In the genomic region with DNA sequence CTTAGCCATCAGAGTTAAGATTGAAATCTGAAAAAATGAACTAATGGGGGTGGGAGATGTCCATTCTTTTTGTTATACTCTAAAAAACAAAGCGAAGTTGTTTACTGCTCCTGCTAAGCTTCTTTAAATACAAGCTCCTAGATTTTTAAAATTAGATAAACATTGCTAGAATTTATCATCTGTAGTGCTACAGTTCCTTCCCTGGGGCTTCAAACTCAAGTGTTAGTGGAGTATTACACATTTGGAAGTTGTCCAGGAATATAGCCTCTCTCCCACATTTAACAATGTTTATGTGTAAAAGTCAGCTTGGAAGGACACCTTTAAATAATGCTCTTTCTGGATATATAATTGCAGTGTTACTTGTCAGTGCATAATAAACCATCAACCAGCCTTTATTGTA, we compare ENCODE assay signal across 18 cellular contexts.
DNase-seq lines count a peak whose midpoint lies in the region; ATAC-seq and TF ChIP-seq lines count a peak whose summit lies in the region.
"Had no signal": no experiment of that assay in that cellular context is flagged by ENCODE, and none has a peak within 500 bp of the region (broad histone marks: within the 10 kb centered on the region; RNA-seq: fewer than 3 reads in every experiment).

No MANE protein-coding gene starts in this region.

- H3K36me3 ChIP-seq in urinary bladder (ENCODE audit: insufficient read depth): no peaks in the 10 kb centered on the region
- no peaks in the 10 kb centered on the region for H3K36me3 ChIP-seq in uterus

- H3K4me3 ChIP-seq in urinary bladder (ENCODE audit: low read depth, low read length) (peak overlapping the region; percentile 4), uterus (no peak overlapping the region)
- H3K4me3 ChIP-seq: GM23338, SK-N-MC had no signal

- CTCF ChIA-PET in HEK293T (lab: Yijun Ruan, JAX): no interaction called here

- TF ChIP-seq POLR2A in uterus (IDR thresholded peaks at IDR 0.05): no peak

- H3K27ac ChIP-seq in urinary bladder (ENCODE audit: low read depth) (no peak overlapping the region), uterus (no peak overlapping the region)
- H3K27ac ChIP-seq: SK-N-MC had no signal

- H3K9me3 ChIP-seq in uterus: no peaks in the 10 kb centered on the region

- no peaks in the 10 kb centered on the region for H3K27me3 ChIP-seq in uterus

- WGBS in urinary bladder: 0% methylated on average over 1 of the region's 1 CpG

- no peak for ATAC-seq in HG02852 (IDR thresholded peaks at IDR 0.05; ENCODE audit: unreplicated experiment)
- ATAC-seq: GM23338 had no signal

- DNase-seq in NCI-H2107 treated with DMSO at 0.1 percent for 48 hours (lab: John Stamatoyannopoulos, UW; ENCODE audit: unreplicated experiment) (peak; percentile 11), NCI-H2107 (lab: John Stamatoyannopoulos, UW) (no peak), NCI-H2029 (lab: John Stamatoyannopoulos, UW) (peak; percentile 3), NCI-H345 treated with DMSO at 0.1 percent for 48 hours (lab: John Stamatoyannopoulos, UW; ENCODE audit: unreplicated experiment) (peak; percentile 89), uterus (no peak), HEK293T (ENCODE audit: extremely low spot score) (no peak)
- DNase-seq: 8988T, GF-D8, HCEC 1CT, KG1, NCI-H1930, NCI-H446 treated with DMSO at 0.1 percent for 48 hours, NCI-H774, SHP77 had no signal

- H3K4me1 ChIP-seq in urinary bladder (ENCODE audit: insufficient read depth): no peaks in the 10 kb centered on the region
- no peaks in the 10 kb centered on the region for H3K4me1 ChIP-seq in uterus

- POLR2A ChIA-PET in HEK293T (lab: Yijun Ruan, JAX): no interaction called here

- intact Hi-C loops in uterus (cut with DNase I; ENCODE audit: low total_unique reads): no loop called here

- no peak for TF ChIP-seq CTCF in uterus (IDR thresholded peaks at IDR 0.05)

TF ChIP-seq in HEK293T, 16 proteins besides CTCF, POLR2A, EP300 and RAD21:
- TF ChIP-seq SUZ12 (IDR thresholded peaks at IDR 0.05) (no peak), ARNT (IDR thresholded peaks at IDR 0.05) (no peak), FOXA1 (IDR thresholded peaks at IDR 0.05) (no peak), FOXM1 (IDR thresholded peaks at IDR 0.05; ENCODE audit: borderline replicate concordance) (no peak), ZNF384 (IDR thresholded peaks at IDR 0.05) (no peak), SP1 (IDR thresholded peaks at IDR 0.05) (no peak), ELF4 (IDR thresholded peaks at IDR 0.05) (no peak), TARDBP (IDR thresholded peaks at IDR 0.05) (no peak), HDGF (IDR thresholded peaks at IDR 0.05; ENCODE audit: borderline replicate concordance) (no peak), L3MBTL2 (conservative IDR thresholded peaks at IDR 0.05) (no peak), BHLHE40 (IDR thresholded peaks at IDR 0.05; ENCODE audit: borderline replicate concordance) (no peak)
- TF ChIP-seq, protein P1, sequence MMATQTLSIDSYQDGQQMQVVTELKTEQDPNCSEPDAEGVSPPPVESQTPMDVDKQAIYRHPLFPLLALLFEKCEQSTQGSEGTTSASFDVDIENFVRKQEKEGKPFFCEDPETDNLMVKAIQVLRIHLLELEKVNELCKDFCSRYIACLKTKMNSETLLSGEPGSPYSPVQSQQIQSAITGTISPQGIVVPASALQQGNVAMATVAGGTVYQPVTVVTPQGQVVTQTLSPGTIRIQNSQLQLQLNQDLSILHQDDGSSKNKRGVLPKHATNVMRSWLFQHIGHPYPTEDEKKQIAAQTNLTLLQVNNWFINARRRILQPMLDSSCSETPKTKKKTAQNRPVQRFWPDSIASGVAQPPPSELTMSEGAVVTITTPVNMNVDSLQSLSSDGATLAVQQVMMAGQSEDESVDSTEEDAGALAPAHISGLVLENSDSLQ (IDR thresholded peaks at IDR 0.05): no peak
TF ChIP-seq in HEK293T: peak in this region for 0.

Comparison
In these comparisons a context has a peak if more than half of its experiments do, and no peak if none do; other contexts are left out.
1. DNase-seq: peak in NCI-H2107 treated with DMSO at 0.1 percent for 48 hours (single experiment), NCI-H2029 (single experiment) and NCI-H345 treated with DMSO at 0.1 percent for 48 hours (single experiment); none in NCI-H2107 (single experiment), uterus (0 of 2) and HEK293T (single experiment).